In genomic region chr2:45851111-45851510, GRCh38 we compare ENCODE assay signal across 12 cellular contexts.
"Had no signal": no experiment of that assay in that cellular context is flagged by ENCODE, and none has a peak within 500 bp of the region (broad histone marks: within the 10 kb centered on the region; RNA-seq: fewer than 3 reads in every experiment).

No MANE protein-coding gene starts in this region.

- ATAC-seq: activated T-cell treated with anti-CD3 and anti-CD28 coated beads, Interleukin-2, amount 50 U/mL, for 4 hours; naive thymus-derived CD4-positive, alpha-beta T cell; stimulated activated effector memory CD8-positive, alpha-beta T cell treated with anti-CD3 and anti-CD28 coated beads, Interleukin-12 subunit alpha, Interleukin-12 subunit beta, amount 100 ng/mL, for 72 hours had no signal

- H3K27me3 Mint-ChIP-seq: activated B cell treated with CpG ODN at 0.5 μM for 24 hours; activated CD4-positive, alpha-beta T cell treated with anti-CD3 and anti-CD28 coated beads, Interleukin-2, amount 10 ng/mL, durations not matched to agents 7 days and 5 days; activated naive CD8-positive, alpha-beta T cell treated with anti-CD3 and anti-CD28 coated beads for 36 hours; naive thymus-derived CD4-positive, alpha-beta T cell had no signal

- H3K27me3 ChIP-seq: dorsolateral prefrontal cortex, transverse colon had no signal

- H3K4me3 Mint-ChIP-seq: activated B cell treated with CpG ODN at 0.5 μM for 24 hours; activated CD4-positive, alpha-beta T cell treated with anti-CD3 and anti-CD28 coated beads, Interleukin-2, amount 10 ng/mL, durations not matched to agents 7 days and 5 days; activated naive CD8-positive, alpha-beta T cell treated with anti-CD3 and anti-CD28 coated beads for 36 hours; activated T-cell treated with anti-CD3 and anti-CD28 coated beads, Interleukin-2, amount 50 U/mL, for 4 hours; naive thymus-derived CD4-positive, alpha-beta T cell; stimulated activated effector memory CD8-positive, alpha-beta T cell treated with anti-CD3 and anti-CD28 coated beads, Interleukin-12 subunit alpha, Interleukin-12 subunit beta, amount 100 ng/mL, for 72 hours had no signal

- H3K27ac ChIP-seq: transverse colon had no signal

- DNase-seq: activated B cell treated with CpG ODN at 0.5 μM for 24 hours; activated CD4-positive, alpha-beta T cell treated with anti-CD3 and anti-CD28 coated beads, Interleukin-2, amount 10 ng/mL, durations not matched to agents 7 days and 5 days; activated gamma-delta T cell treated with Interleukin-2 at 50 U/mL for 16 hours; activated naive CD8-positive, alpha-beta T cell treated with anti-CD3 and anti-CD28 coated beads for 36 hours; activated T-cell treated with anti-CD3 and anti-CD28 coated beads, Interleukin-2, amount 50 U/mL, for 4 hours; dorsolateral prefrontal cortex; head of caudate nucleus; naive thymus-derived CD4-positive, alpha-beta T cell; right cardiac atrium; transverse colon had no signal

- H3K9me3 Mint-ChIP-seq: activated B cell treated with CpG ODN at 0.5 μM for 24 hours; activated naive CD8-positive, alpha-beta T cell treated with anti-CD3 and anti-CD28 coated beads for 36 hours; activated T-cell treated with anti-CD3 and anti-CD28 coated beads, Interleukin-2, amount 50 U/mL, for 4 hours; stimulated activated effector memory CD8-positive, alpha-beta T cell treated with anti-CD3 and anti-CD28 coated beads, Interleukin-12 subunit alpha, Interleukin-12 subunit beta, amount 100 ng/mL, for 72 hours had no signal

- H3K36me3 Mint-ChIP-seq: stimulated activated effector memory CD8-positive, alpha-beta T cell treated with anti-CD3 and anti-CD28 coated beads, Interleukin-12 subunit alpha, Interleukin-12 subunit beta, amount 100 ng/mL, for 72 hours had no signal

- H3K9me3 ChIP-seq: transverse colon had no signal

- H3K27ac Mint-ChIP-seq: activated B cell treated with CpG ODN at 0.5 μM for 24 hours; activated CD4-positive, alpha-beta T cell treated with anti-CD3 and anti-CD28 coated beads, Interleukin-2, amount 10 ng/mL, durations not matched to agents 7 days and 5 days; activated naive CD8-positive, alpha-beta T cell treated with anti-CD3 and anti-CD28 coated beads for 36 hours; progenitor cell of endocrine pancreas; stimulated activated effector memory CD8-positive, alpha-beta T cell treated with anti-CD3 and anti-CD28 coated beads, Interleukin-12 subunit alpha, Interleukin-12 subunit beta, amount 100 ng/mL, for 72 hours had no signal

- H3K36me3 ChIP-seq: transverse colon had no signal

- H3K4me3 ChIP-seq: dorsolateral prefrontal cortex, transverse colon had no signal
